Comparison of ENCODE assay signal across 7 cellular contexts in the genomic region with DNA sequence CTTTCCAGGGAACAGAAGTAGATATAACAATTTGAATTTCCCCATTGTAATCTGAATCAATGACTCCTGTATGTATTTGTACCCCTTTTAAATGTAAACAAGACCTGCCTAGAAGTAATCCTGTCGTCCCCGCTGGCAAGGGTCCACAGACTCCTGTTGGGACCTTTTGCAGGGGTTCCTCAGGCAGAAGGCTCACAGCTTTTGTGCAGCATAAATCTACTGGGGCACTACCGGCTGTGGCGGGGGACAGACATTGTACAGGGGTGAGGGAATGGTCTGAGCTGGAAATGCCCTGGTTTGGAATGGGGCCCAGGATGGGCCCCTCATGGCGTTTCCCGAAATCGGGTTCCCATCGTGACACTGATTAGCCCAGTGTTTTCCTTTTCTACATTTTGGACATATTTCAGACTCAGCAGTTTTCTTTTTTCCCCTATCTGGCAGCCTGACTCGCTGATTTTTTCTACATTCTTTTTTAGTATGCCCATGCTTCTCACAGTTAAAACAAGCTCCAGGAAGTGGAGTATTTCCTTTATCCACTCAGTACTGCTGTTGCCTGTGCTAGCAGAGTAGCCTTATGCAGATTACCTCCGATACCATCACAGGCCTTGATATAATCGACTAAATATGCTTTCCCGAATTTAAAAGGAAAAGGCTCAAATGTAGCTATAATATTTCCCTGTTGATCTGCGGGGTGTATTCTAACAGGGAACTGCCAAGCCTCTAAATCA. TPM values are rescaled to one million over a fixed set of nuclear protein-coding genes. Genes with fewer than 3 reads are reported as not detected.
DNase-seq lines count a peak whose midpoint lies in the region; ATAC-seq, FAIRE-seq and TF ChIP-seq lines count a peak whose summit lies in the region.
"Not testable (repeated sequence)": the region's sequence is repeated elsewhere in the genome, so short reads cannot be mapped to it uniquely, and the experiment has no call there.

No MANE protein-coding gene starts in this region.

- not testable (repeated sequence) for H3K9ac ChIP-seq in K562 (ENCODE audit: insufficient read depth in 1 of 2, low read depth in 2 of 2, low read length in 2 of 2); endothelial cell of umbilical vein (replicated peaks; ENCODE audit: extremely low read depth, insufficient read depth, low read length)

- not testable (repeated sequence) for H4K20me1 ChIP-seq in K562 (replicated peaks; ENCODE audit: control insufficient read depth, insufficient read depth, low read length); endothelial cell of umbilical vein (replicated peaks; ENCODE audit: control insufficient read depth, extremely low read depth, insufficient read depth, low read length)

- WGBS in K562 (ENCODE audit: insufficient coverage, low coverage, missing lambda C conversion rate) = 89% methylated on average over 9 of the region's 13 CpGs

- not testable (repeated sequence) for H2AFZ ChIP-seq in K562 (ENCODE audit: low read depth, low read length)
- peak overlapping the region; percentile 44 for H2AFZ ChIP-seq in endothelial cell of umbilical vein (ENCODE audit: low read depth, low read length)

- intact Hi-C loops in K562 (cut with micrococcal nuclease); endothelial cell of umbilical vein (cut with micrococcal nuclease): not testable (repeated sequence)

- not testable (repeated sequence) for H3K27me3 ChIP-seq in K562 (ENCODE audit: control insufficient read depth in 2 of 2, insufficient read depth in 2 of 2, low read length in 2 of 2); endothelial cell of umbilical vein (ENCODE audit: control insufficient read depth in 2 of 2, insufficient read depth in 2 of 2, low read length in 2 of 2); thoracic aorta (replicated peaks; ENCODE audit: insufficient read depth)

- CTCF ChIA-PET in K562 (lab: Yijun Ruan, JAX; ENCODE audit: low intra/inter-chr PET ratio) = not testable (repeated sequence)
- CTCF ChIA-PET in endothelial cell of umbilical vein (lab: Charles Lee) = interaction anchor here (0.9 to 1.5 kb wide), 8 partner anchors 11 to 239 kb away, joined by 3 to 7 read pairs (median 3); no protein-coding TSS in a partner anchor

- not testable (repeated sequence) for H3K4me2 ChIP-seq in K562 (ENCODE audit: insufficient read depth, low read length)
- H3K4me2 ChIP-seq in endothelial cell of umbilical vein (ENCODE audit: insufficient read depth, low read length) = peak overlapping the region; percentile 55

- not testable (repeated sequence) for BruUV-seq in K562 (replicated peaks; lab: Mats Ljungman, UMichigan); endothelial cell of umbilical vein (replicated peaks; lab: Mats Ljungman, UMichigan)

- not testable (repeated sequence) for ATAC-seq in K562; thoracic aorta (ENCODE audit: insufficient number of reproducible peaks, low FRiP score, low read depth)

- not testable (repeated sequence) for FAIRE-seq in K562 (lab: Jason Lieb, UNC); endothelial cell of umbilical vein (lab: Jason Lieb, UNC)

- H3K4me1 ChIP-seq in K562 (replicated peaks in 1 of 2; ENCODE audit: control insufficient read depth in 2 of 2, insufficient read depth in 2 of 2, low read length in 2 of 2); endothelial cell of umbilical vein (ENCODE audit: control insufficient read depth, extremely low read depth, insufficient read depth, low read length): not testable (repeated sequence)
- peaks cover 4 to 15% of the 10 kb centered on the region in 2 donors for H3K4me1 ChIP-seq in thoracic aorta (ENCODE audit: control insufficient read depth in 1 of 2, low read depth in 2 of 2)

- peak; percentile 9 for DNase-seq in G401 (ENCODE audit: low spot score)
- not testable (repeated sequence) for DNase-seq in K562 (ENCODE audit: extremely low read depth in 1 of 4, low spot score in 3 of 4); thoracic aorta (ENCODE audit: low spot score)
- peak; percentile 30 to 50 for DNase-seq in dermis microvascular lymphatic vessel endothelial cell (ENCODE audit: low read depth in 2 of 2)
- DNase-seq in endothelial cell of umbilical vein (ENCODE audit: low read depth, low spot score) = peak; percentile 42
- peak; percentile 52 to 60 for DNase-seq in lung microvascular endothelial cell (ENCODE audit: low read depth in 2 of 2)

- H3K4me3 ChIP-seq in K562 = not testable (repeated sequence)
- peak overlapping the region in 1 of 3 experiments; percentile 12 for H3K4me3 ChIP-seq in endothelial cell of umbilical vein (replicated peaks in 1 of 3; ENCODE audit: insufficient read depth in 1 of 3, low read depth in 1 of 3, low read length in 3 of 3)
- peak overlapping the region; percentile 57 for H3K4me3 ChIP-seq in thoracic aorta

- H3K36me3 ChIP-seq in K562 (ENCODE audit: control insufficient read depth, insufficient read depth, low read length) = peaks cover 30% of the 10 kb centered on the region; the same call in 2 of the 3 replicates
- not testable (repeated sequence) for H3K36me3 ChIP-seq in endothelial cell of umbilical vein (ENCODE audit: control insufficient read depth in 2 of 2, extremely low read depth in 1 of 2, insufficient read depth in 2 of 2, low read length in 2 of 2); thoracic aorta

- H3K79me2 ChIP-seq in K562 (ENCODE audit: control insufficient read depth, insufficient read depth, low read length); endothelial cell of umbilical vein (ENCODE audit: control insufficient read depth, insufficient read depth, low read length): not testable (repeated sequence)

- TF ChIP-seq CTCF in K562 (IDR thresholded peaks at IDR 0.05 in 2 of 3, conservative IDR thresholded peaks at IDR 0.05 in 1 of 3; ENCODE audit: insufficient read depth in 2 of 3, low read depth in 1 of 3, low read length in 3 of 3); endothelial cell of umbilical vein (IDR thresholded peaks at IDR 0.05; ENCODE audit: extremely low read depth in 1 of 2, insufficient read depth in 1 of 2, low read depth in 1 of 2, low read length in 2 of 2); thoracic aorta (IDR thresholded peaks at IDR 0.05): not testable (repeated sequence)

- not testable (repeated sequence) for H3K9me3 ChIP-seq in K562 (replicated peaks; ENCODE audit: control insufficient read depth, insufficient read depth, low read depth, low read length); endothelial cell of umbilical vein (replicated peaks; ENCODE audit: control insufficient read depth, insufficient read depth, low read length); thoracic aorta

- not testable (repeated sequence) for H3K9me1 ChIP-seq in K562 (ENCODE audit: control insufficient read depth, insufficient read depth, low read length); endothelial cell of umbilical vein (replicated peaks; ENCODE audit: control insufficient read depth, extremely low read depth, insufficient read depth, low read length)

- dilution Hi-C loops in endothelial cell of umbilical vein (cut with MboI; ENCODE audit: extremely low pct_ligation_motif_present, low sequenced_read_pairs) = not testable (repeated sequence)

- POLR2A ChIA-PET in K562 (lab: Yijun Ruan, JAX); endothelial cell of umbilical vein (lab: Charles Lee): not testable (repeated sequence)

- TF ChIP-seq EP300 in K562 (IDR thresholded peaks at IDR 0.05; ENCODE audit: low read length) = not testable (repeated sequence)

- not testable (repeated sequence) for TF ChIP-seq RAD21 in K562 (CRISPR knock-in tag; conservative IDR thresholded peaks at IDR 0.05 in 1 of 2, IDR thresholded peaks at IDR 0.05 in 1 of 2)

- in situ Hi-C loops in G401 (cut with HindIII; ENCODE audit: low sequenced_read_pairs); K562 (cut with MboI): not testable (repeated sequence)

- not testable (repeated sequence) for TF ChIP-seq POLR2A in K562 (conservative IDR thresholded peaks at IDR 0.05); endothelial cell of umbilical vein (IDR thresholded peaks at IDR 0.05; ENCODE audit: low read depth, low read length)

- H3K27ac ChIP-seq in K562 (ENCODE audit: extremely low read depth, low read depth, low read length); endothelial cell of umbilical vein (ENCODE audit: insufficient read depth, low read depth, low read length): not testable (repeated sequence)
- peak overlapping the region; percentile 23 for H3K27ac ChIP-seq in cingulate gyrus (ENCODE audit: low read depth, low read length)
- H3K27ac ChIP-seq in thoracic aorta = peak overlapping the region in 1 of 2 donors; percentile 20

RNA-seq across cellular contexts. Expression of a gene that starts 34.2 kb away (rescaled TPM):
- total RNA-seq in G401 (2014; rRNA removed; shearing (Covaris generic)) = 25.9 and 53.4 TPM in 2 replicates
- 50.0 and 163 TPM in 2 replicates for total RNA-seq in K562 (2011; cell fraction: chromatin; rRNA removed; ENCODE audit: low replicate concordance)
- 29.7 and 39.0 TPM in 2 replicates for total RNA-seq in K562 (2011; cell fraction: nucleolus; rRNA removed)
- 71.1 and 110 TPM in 2 replicates for total RNA-seq in K562 (2011; cell fraction: nucleoplasm; rRNA removed)
- total RNA-seq in K562 (2014; rRNA removed) (22.6 and 23.0 TPM in 2 replicates), K562 (2014; rRNA removed; fragmentation: Illumina TruSeq; extraction: Trizol) (32.1 and 32.7 TPM in 2 replicates), K562 (2015; rRNA removed; fragmentation: Illumina TruSeq; extraction: Trizol) (24.8 and 26.4 TPM in 2 replicates), K562 (2021) (17.8 and 21.0 TPM in 2 replicates), dermis microvascular lymphatic vessel endothelial cell (11.2 and 12.9 TPM in 2 replicates), endothelial cell of umbilical vein (9.6 and 11.5 TPM in 2 replicates), lung microvascular endothelial cell (9.1 and 9.2 TPM in 2 replicates), thoracic aorta (10 to 100 TPM; 28.0 to 40.3 TPM)
- polyA plus RNA-seq in K562 (2011; rRNA removed) (32.9 and 34.1 TPM in 2 replicates), K562 (2014; fragmentation: Illumina TruSeq; extraction: Trizol) (15.6 and 19.2 TPM in 2 replicates), K562 (2014; fragmentation: Nextera tagmentation; extraction: Ambion mirVana) (1 to 10 TPM; 7.4 to 8.4 TPM), K562 (2014; rRNA removed) (17.0 and 19.2 TPM in 2 replicates), endothelial cell of umbilical vein (3.0 and 3.7 TPM in 2 replicates)
- 5.9 and 15.1 TPM in 2 replicates for polyA plus RNA-seq in K562 (2011; cell fraction: cytosol; rRNA removed)
- polyA plus RNA-seq in K562 (2011; cell fraction: nucleus; rRNA removed) = 35.3 and 52.2 TPM in 2 replicates
- 9.8 and 10.6 TPM in 2 replicates for polyA plus RNA-seq in K562 (2012)
- polyA minus RNA-seq in K562 (2011; rRNA and poly(A)+ RNA removed) = 60.0 and 79.3 TPM in 2 replicates
- 14.0 and 14.7 TPM in 2 replicates for polyA minus RNA-seq in K562 (2011; cell fraction: cytosol; rRNA and poly(A)+ RNA removed)
- polyA minus RNA-seq in K562 (2011; cell fraction: nucleus; rRNA and poly(A)+ RNA removed) = 78.8 and 104 TPM in 2 replicates
- 2.8 and 3.3 TPM in 2 replicates for polyA plus RNA-seq in endothelial cell of umbilical vein (2011; cell fraction: cytosol; rRNA removed)
- polyA plus RNA-seq in endothelial cell of umbilical vein (2011; cell fraction: nucleus; rRNA removed) = 12.0 and 14.8 TPM in 2 replicates
- 4.6 and 5.3 TPM in 2 replicates for polyA plus RNA-seq in endothelial cell of umbilical vein (2012)
- 16.8 and 20.4 TPM in 2 replicates for polyA minus RNA-seq in endothelial cell of umbilical vein
- polyA minus RNA-seq in endothelial cell of umbilical vein (2011; cell fraction: cytosol; rRNA and poly(A)+ RNA removed) = 6.7 TPM
- polyA minus RNA-seq in endothelial cell of umbilical vein (2011; cell fraction: nucleus; rRNA and poly(A)+ RNA removed) = 47.3 and 56.8 TPM in 2 replicates
